In genomic region chr5:178120661-178121357, GRCh38 we compare ENCODE assay signal across 8 cellular contexts. TPM values are rescaled to one million over a fixed set of nuclear protein-coding genes. Genes with fewer than 3 reads are reported as not detected.
DNase-seq lines count a peak whose midpoint lies in the region; ATAC-seq and TF ChIP-seq lines count a peak whose summit lies in the region.

No MANE protein-coding gene starts in this region.

- no peaks in the 10 kb centered on the region for H3K36me3 ChIP-seq in effector memory CD4-positive, alpha-beta T cell (ENCODE audit: control insufficient read depth, insufficient read depth, low read length)
- peaks cover 0 to 10% (median 2%) of the 10 kb centered on the region in 4 donors for H3K36me3 ChIP-seq in stomach

- H3K27me3 ChIP-seq in effector memory CD4-positive, alpha-beta T cell (replicated peaks; ENCODE audit: control insufficient read depth, insufficient read depth, low read length, poor library complexity, severe bottlenecking): no peaks in the 10 kb centered on the region
- H3K27me3 ChIP-seq in stomach: peaks cover 0 to 38% (median 0%) of the 10 kb centered on the region in 3 donors

- H3K4me1 Mint-ChIP-seq in activated CD4-positive, alpha-beta memory T cell treated with anti-CD3 and anti-CD28 coated beads for 36 hours (ENCODE audit: low read depth): peaks cover 18% of the 10 kb centered on the region
- peaks cover 22 to 80% (median 69%) of the 10 kb centered on the region in 4 donors for H3K4me1 Mint-ChIP-seq in naive thymus-derived CD8-positive, alpha-beta T cell

- CTCF ChIA-PET in activated CD4-positive, alpha-beta memory T cell treated with anti-CD3 and anti-CD28 coated beads for 36 hours (lab: Charles Lee): interaction anchor here (0.6 to 4.1 kb wide), 28 partner anchors 9 to 431 kb away, joined by 3 to 39 read pairs (median 4); partner anchors contain the start of genes HNRNPAB, NHP2 and RMND5B

- no peak overlapping the region for H3K27ac Mint-ChIP-seq in activated CD4-positive, alpha-beta memory T cell treated with anti-CD3 and anti-CD28 coated beads for 36 hours
- peak overlapping the region; percentile 30 to 95 (median 83) for H3K27ac Mint-ChIP-seq in naive thymus-derived CD8-positive, alpha-beta T cell

- peak in 4 of 7 experiments; percentile 24 to 57 (median 34) for TF ChIP-seq CTCF in stomach (IDR thresholded peaks at IDR 0.05)

- no peaks in the 10 kb centered on the region for H3K27me3 Mint-ChIP-seq in activated CD4-positive, alpha-beta memory T cell treated with anti-CD3 and anti-CD28 coated beads for 36 hours
- no peaks in the 10 kb centered on the region for H3K27me3 Mint-ChIP-seq in naive thymus-derived CD8-positive, alpha-beta T cell

- no peak for TF ChIP-seq POLR2A in stomach (IDR thresholded peaks at IDR 0.05)

- peaks cover 29% of the 10 kb centered on the region for H3K4me1 ChIP-seq in effector memory CD4-positive, alpha-beta T cell (ENCODE audit: control insufficient read depth, insufficient read depth, low read length, poor library complexity, severe bottlenecking)
- H3K4me1 ChIP-seq in stomach: peaks cover 12 to 52% (median 46%) of the 10 kb centered on the region in 4 donors

- ATAC-seq in GM19452 (IDR thresholded peaks at IDR 0.05; ENCODE audit: unreplicated experiment) (peak; percentile 86), HG03520 (IDR thresholded peaks at IDR 0.05; ENCODE audit: unreplicated experiment) (peak; percentile 77)
- peak; percentile 70 to 82 for ATAC-seq in naive thymus-derived CD8-positive, alpha-beta T cell

- H3K27ac ChIP-seq in effector memory CD4-positive, alpha-beta T cell (ENCODE audit: insufficient read depth, low read length, poor library complexity, severe bottlenecking): peak overlapping the region; percentile 42
- H3K27ac ChIP-seq in stomach: peak overlapping the region in 1 of 5 donors; percentile 27

- POLR2A ChIA-PET in activated CD4-positive, alpha-beta memory T cell treated with anti-CD3 and anti-CD28 coated beads for 36 hours (lab: Charles Lee): interaction anchor here (1.0 to 1.9 kb wide), 4 partner anchors 9 to 83 kb away, joined by 3 to 9 read pairs (median 8); partner anchors contain the start of genes HNRNPAB, NHP2 and RMND5B
- POLR2A ChIA-PET in naive thymus-derived CD8-positive, alpha-beta T cell (lab: Charles Lee): interaction anchor here (0.6 to 2.8 kb wide), 16 partner anchors 8 to 689 kb away, joined by 3 to 12 read pairs (median 6); partner anchors contain the start of genes HNRNPAB, NHP2 and RMND5B

- intact Hi-C loops in activated CD4-positive, alpha-beta memory T cell treated with anti-CD3 and anti-CD28 coated beads for 36 hours (cut with micrococcal nuclease): loop anchor here (1.0 to 5.0 kb wide), 3 partner anchors 9 to 41 kb away; no protein-coding TSS in a partner anchor
- intact Hi-C loops in stomach (cut with DNase I; ENCODE audit: low total_unique reads): no loop called here

- peak overlapping the region; percentile 45 for H3K4me3 ChIP-seq in effector memory CD4-positive, alpha-beta T cell (ENCODE audit: insufficient read depth, low read depth, low read length, poor library complexity, severe bottlenecking)
- H3K4me3 ChIP-seq in stomach: peak overlapping the region; percentile 19 to 36 (median 32)

- 10 to 39% (median 30%) methylated on average over 16 to 26 of the region's 26 CpGs for WGBS in stomach, 5 donors

- no peak overlapping the region for H3K4me3 Mint-ChIP-seq in activated CD4-positive, alpha-beta memory T cell treated with anti-CD3 and anti-CD28 coated beads for 36 hours
- peak overlapping the region; percentile 58 to 83 (median 72) for H3K4me3 Mint-ChIP-seq in naive thymus-derived CD8-positive, alpha-beta T cell

- TF ChIP-seq EP300 in stomach (IDR thresholded peaks at IDR 0.05): no peak

- peaks cover 2% of the 10 kb centered on the region for H3K36me3 Mint-ChIP-seq in activated CD4-positive, alpha-beta memory T cell treated with anti-CD3 and anti-CD28 coated beads for 36 hours
- peaks cover 0 to 22% (median 0%) of the 10 kb centered on the region in 3 donors for H3K36me3 Mint-ChIP-seq in naive thymus-derived CD8-positive, alpha-beta T cell

- no peaks in the 10 kb centered on the region for H3K9me3 Mint-ChIP-seq in activated CD4-positive, alpha-beta memory T cell treated with anti-CD3 and anti-CD28 coated beads for 36 hours
- no peaks in the 10 kb centered on the region for H3K9me3 Mint-ChIP-seq in naive thymus-derived CD8-positive, alpha-beta T cell

- H3K9me3 ChIP-seq in effector memory CD4-positive, alpha-beta T cell (ENCODE audit: control insufficient read depth, low read length): no peaks in the 10 kb centered on the region
- H3K9me3 ChIP-seq in stomach: no peaks in the 10 kb centered on the region

- peak; percentile 98 for DNase-seq in COR-L47 (lab: John Stamatoyannopoulos, UW)
- peak; percentile 98 for DNase-seq in NCI-H69 (lab: John Stamatoyannopoulos, UW)
- DNase-seq in activated CD4-positive, alpha-beta memory T cell treated with anti-CD3 and anti-CD28 coated beads for 36 hours: peak; percentile 90
- DNase-seq in effector memory CD4-positive, alpha-beta T cell: peak; percentile 64 to 75 (median 70)
- DNase-seq in naive thymus-derived CD8-positive, alpha-beta T cell: peak; percentile 73 to 95 (median 86)
- DNase-seq in stomach: peak; percentile 89

RNA-seq across cellular contexts. Expression of gene N4BP3, which starts 7.5 kb away (rescaled TPM):
- 1 to 10 TPM; 3.2 TPM for total RNA-seq in activated CD4-positive, alpha-beta memory T cell treated with anti-CD3 and anti-CD28 coated beads for 36 hours
- total RNA-seq in naive thymus-derived CD8-positive, alpha-beta T cell: 1 to 10 TPM; 7.0 to 7.2 TPM
- 1 to 10 TPM; 1.6 to 5.5 (median 2.0) TPM for polyA plus RNA-seq in naive thymus-derived CD8-positive, alpha-beta T cell
- 1 to 10 TPM in 4 of 5 donors, not detected in 1; 2.7 to 6.1 (median 3.9) TPM for total RNA-seq in stomach
- 1 to 10 TPM; 2.6 to 3.8 (median 2.9) TPM for polyA plus RNA-seq in stomach

RNA-seq across cellular contexts. Expression of gene RMND5B, which starts 10.0 kb away (rescaled TPM):
- total RNA-seq in activated CD4-positive, alpha-beta memory T cell treated with anti-CD3 and anti-CD28 coated beads for 36 hours: 10 to 100 TPM; 32.0 to 34.9 TPM
- 10 to 100 TPM; 33.7 to 33.8 TPM for total RNA-seq in naive thymus-derived CD8-positive, alpha-beta T cell
- polyA plus RNA-seq in naive thymus-derived CD8-positive, alpha-beta T cell: 10 to 100 TPM; 24.9 to 39.0 (median 36.8) TPM
- 10 to 100 TPM; 25.3 to 72.9 (median 50.9) TPM for total RNA-seq in stomach
- polyA plus RNA-seq in stomach: 10 to 100 TPM; 28.2 to 35.5 (median 28.9) TPM

RNA-seq across cellular contexts. Expression of gene NHP2, which starts 32.9 kb away (rescaled TPM):
- 100 to 1,000 TPM; 231 to 246 TPM for total RNA-seq in activated CD4-positive, alpha-beta memory T cell treated with anti-CD3 and anti-CD28 coated beads for 36 hours
- 10 to 100 TPM; 79.3 to 85.4 TPM for total RNA-seq in naive thymus-derived CD8-positive, alpha-beta T cell
- polyA plus RNA-seq in naive thymus-derived CD8-positive, alpha-beta T cell: 100 to 1,000 TPM; 238 to 276 (median 270) TPM
- 10 to 100 TPM in 4 of 5 donors, 1 to 10 TPM in 1; 4.0 to 89.3 (median 25.5) TPM for total RNA-seq in stomach
- polyA plus RNA-seq in stomach: 100 to 1,000 TPM; 149 to 182 (median 168) TPM
